16 cellular contexts compared by ENCODE assay signal in the genomic region with DNA sequence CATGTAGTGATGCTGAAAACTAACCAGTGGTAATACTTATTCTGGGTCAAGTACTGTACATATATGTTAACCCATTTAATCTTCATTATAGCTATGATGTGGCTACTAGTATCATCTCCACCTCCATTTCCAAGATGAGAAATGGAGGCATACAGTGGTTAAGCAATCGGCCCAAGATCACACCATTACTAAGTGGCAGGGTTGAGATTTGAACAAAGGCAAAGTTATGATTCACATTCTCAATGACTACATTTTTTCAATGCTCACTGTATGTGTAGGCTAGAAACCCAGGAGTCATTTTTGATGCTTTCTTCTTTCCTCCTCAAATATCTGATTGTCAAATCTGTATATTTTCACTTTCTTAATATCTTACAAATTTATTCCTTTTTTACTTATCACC. TPM values are rescaled to one million over a fixed set of nuclear protein-coding genes. Genes with fewer than 3 reads are reported as not detected.
DNase-seq lines count a peak whose midpoint lies in the region; ATAC-seq and TF ChIP-seq lines count a peak whose summit lies in the region.
"Had no signal": no experiment of that assay in that cellular context is flagged by ENCODE, and none has a peak within 500 bp of the region (broad histone marks: within the 10 kb centered on the region; RNA-seq: fewer than 3 reads in every experiment).

No MANE protein-coding gene starts in this region.

- H3K27ac Mint-ChIP-seq in stimulated activated effector memory CD8-positive, alpha-beta T cell treated with anti-CD3 and anti-CD28 coated beads, Interleukin-12 subunit alpha, Interleukin-12 subunit beta, amount 100 ng/mL, for 72 hours: no peak overlapping the region
- H3K27ac Mint-ChIP-seq: CD4-positive, alpha-beta memory T cell; GM23338; H9 had no signal

- H2BK120ac ChIP-seq in IMR-90 (ENCODE audit: low read depth, low read length): no peak overlapping the region

- no peak overlapping the region for H4K8ac ChIP-seq in IMR-90 (ENCODE audit: low read depth in 2 of 2, low read length in 2 of 2)

- DNase-seq in IMR-90: no peak
- peak; percentile 6 for DNase-seq in amniotic epithelial cell (ENCODE audit: low read depth)
- DNase-seq in epithelial cell of esophagus (ENCODE audit: low read depth): peak; percentile 63
- DNase-seq in stimulated activated effector memory CD8-positive, alpha-beta T cell treated with anti-CD3 and anti-CD28 coated beads, Interleukin-12 subunit alpha, Interleukin-12 subunit beta, amount 100 ng/mL, for 72 hours (ENCODE audit: low spot score in 2 of 2): no peak
- no peak for DNase-seq in omental fat pad (ENCODE audit: low spot score)
- no peak for DNase-seq in NCI-H2029 (lab: John Stamatoyannopoulos, UW)
- no peak for DNase-seq in NCI-H187 treated with DMSO at 0.1 percent for 48 hours (lab: John Stamatoyannopoulos, UW)
- DNase-seq: C1 segment of cervical spinal cord; Calu3; CD4-positive, alpha-beta memory T cell; COR-L47; DMS153; DND-41; H9 had no signal

- POLR2A ChIA-PET in IMR-90 (lab: Charles Lee; ENCODE audit: unreplicated experiment): no interaction called here

- H3K79me1 ChIP-seq in IMR-90 (ENCODE audit: low read depth in 1 of 2, low read length in 2 of 2): no peaks in the 10 kb centered on the region

- no peaks in the 10 kb centered on the region for H3K36me3 ChIP-seq in IMR-90 (ENCODE audit: control insufficient read depth, insufficient read depth, low read length)

- H2BK5ac ChIP-seq in IMR-90 (ENCODE audit: low read depth, low read length, poor library complexity, severe bottlenecking): no peak overlapping the region

- no peak for ATAC-seq in IMR-90 (ENCODE audit: low read depth)
- ATAC-seq in stimulated activated effector memory CD8-positive, alpha-beta T cell treated with anti-CD3 and anti-CD28 coated beads, Interleukin-12 subunit alpha, Interleukin-12 subunit beta, amount 100 ng/mL, for 72 hours: peak; percentile 19
- no peak for ATAC-seq in omental fat pad (ENCODE audit: low FRiP score)
- ATAC-seq: GM23338, HCT116 had no signal

- no peak overlapping the region for H2BK15ac ChIP-seq in IMR-90 (ENCODE audit: low read depth, low read length)

- dilution Hi-C loops in IMR-90 (cut with HindIII; ENCODE audit: low sequenced_read_pairs, unreplicated experiment): no loop called here

- H3K4me3 ChIP-seq in IMR-90 (ENCODE audit: insufficient read depth, low read depth, low read length) (no peak overlapping the region), epithelial cell of esophagus (ENCODE audit: low read length) (no peak overlapping the region)
- H3K4me3 ChIP-seq: GM23338 had no signal

- H3K4me3 Mint-ChIP-seq in stimulated activated effector memory CD8-positive, alpha-beta T cell treated with anti-CD3 and anti-CD28 coated beads, Interleukin-12 subunit alpha, Interleukin-12 subunit beta, amount 100 ng/mL, for 72 hours: no peak overlapping the region
- H3K4me3 Mint-ChIP-seq: CD4-positive, alpha-beta memory T cell; GM23338; H9 had no signal

- peaks cover 2% of the 10 kb centered on the region; the same call in 1 of the 2 replicates for H3K4me1 ChIP-seq in IMR-90 (ENCODE audit: control insufficient read depth, insufficient read depth, low read length)

- no peaks in the 10 kb centered on the region for H4K20me1 ChIP-seq in IMR-90 (ENCODE audit: insufficient read depth, low read length)

- no peak overlapping the region for H3K4me2 ChIP-seq in IMR-90 (ENCODE audit: low read depth, low read length)
- H3K4me2 ChIP-seq: GM23338 had no signal

- in situ Hi-C loops in IMR-90 (cut with MboI; ENCODE audit: low sequenced_read_pairs): no loop called here

- no peak overlapping the region for H3K27ac ChIP-seq in IMR-90 (ENCODE audit: insufficient read depth, low read length)

- no peaks in the 10 kb centered on the region for H3K27me3 ChIP-seq in IMR-90 (ENCODE audit: control insufficient read depth, insufficient read depth, low read length)

- H3K14ac ChIP-seq in IMR-90 (replicated peaks; ENCODE audit: low read depth, low read length): no peak overlapping the region

- no peak for TF ChIP-seq RAD21 in IMR-90 (IDR thresholded peaks at IDR 0.05; ENCODE audit: low read length)

- WGBS in IMR-90 (ENCODE audit: extremely low coverage in 2 of 2, insufficient read length in 1 of 2), 2 experiments: no CpG with 5 or more reads among the region's 1 CpG

- H3K9ac ChIP-seq in IMR-90 (ENCODE audit: low read depth, low read length): no peak overlapping the region

- no peaks in the 10 kb centered on the region for H3K36me3 Mint-ChIP-seq in stimulated activated effector memory CD8-positive, alpha-beta T cell treated with anti-CD3 and anti-CD28 coated beads, Interleukin-12 subunit alpha, Interleukin-12 subunit beta, amount 100 ng/mL, for 72 hours
- H3K36me3 Mint-ChIP-seq: CD4-positive, alpha-beta memory T cell had no signal

- peaks cover 6% of the 10 kb centered on the region for H3K9me3 Mint-ChIP-seq in stimulated activated effector memory CD8-positive, alpha-beta T cell treated with anti-CD3 and anti-CD28 coated beads, Interleukin-12 subunit alpha, Interleukin-12 subunit beta, amount 100 ng/mL, for 72 hours

- TF ChIP-seq CTCF in IMR-90 (conservative IDR thresholded peaks at IDR 0.05; ENCODE audit: low read depth, low read length) (no peak), epithelial cell of esophagus (IDR thresholded peaks at IDR 0.05; ENCODE audit: insufficient read depth, low read depth, low read length, missing control alignments) (no peak), omental fat pad (IDR thresholded peaks at IDR 0.05) (no peak)

- no peak for TF ChIP-seq POLR2A in IMR-90 (IDR thresholded peaks at IDR 0.05; ENCODE audit: low read depth, low read length)

- H2AK9ac ChIP-seq in IMR-90 (replicated peaks; ENCODE audit: low read depth, low read length, poor library complexity): no peak overlapping the region

- no peak overlapping the region for H4K91ac ChIP-seq in IMR-90 (ENCODE audit: insufficient read depth, low read depth, low read length)

- intact Hi-C loops in IMR-90 (cut with micrococcal nuclease): no loop called here

- H2BK20ac ChIP-seq in IMR-90 (ENCODE audit: low read depth, low read length): no peak overlapping the region

- no peak overlapping the region for H3K4ac ChIP-seq in IMR-90 (ENCODE audit: low read depth, low read length)

- H3K23ac ChIP-seq in IMR-90 (ENCODE audit: low read depth, low read length): no peak overlapping the region

- H2AK5ac ChIP-seq in IMR-90 (ENCODE audit: low read depth, low read length): no peak overlapping the region

- H3K18ac ChIP-seq in IMR-90 (ENCODE audit: low read depth, low read length): no peak overlapping the region

- no TSS peak for BruUV-seq in IMR-90 (replicated peaks; lab: Mats Ljungman, UMichigan)

- H3K4me1 Mint-ChIP-seq in stimulated activated effector memory CD8-positive, alpha-beta T cell treated with anti-CD3 and anti-CD28 coated beads, Interleukin-12 subunit alpha, Interleukin-12 subunit beta, amount 100 ng/mL, for 72 hours: no peaks in the 10 kb centered on the region
- H3K4me1 Mint-ChIP-seq: CD4-positive, alpha-beta memory T cell; GM23338; H9 had no signal

- H3K56ac ChIP-seq in IMR-90 (ENCODE audit: extremely low read depth, insufficient read depth, low read length): no peak overlapping the region

- H3K9me3 ChIP-seq in IMR-90 (ENCODE audit: control insufficient read depth, insufficient read depth, low read length): peaks cover 8% of the 10 kb centered on the region; the same call in 1 of the 2 replicates

- H4K5ac ChIP-seq in IMR-90 (ENCODE audit: low read depth, low read length): no peak overlapping the region

- no peaks in the 10 kb centered on the region for H3K9me1 ChIP-seq in IMR-90 (ENCODE audit: insufficient read depth, low read length)

- CTCF ChIA-PET in IMR-90 (lab: Yijun Ruan, JAX): no interaction called here

- no peak overlapping the region for H2AFZ ChIP-seq in IMR-90 (replicated peaks; ENCODE audit: low read length, poor library complexity)
- H2AFZ ChIP-seq: GM23338 had no signal

TF ChIP-seq in IMR-90, 13 proteins besides CTCF, POLR2A, EP300 and RAD21:
- TF ChIP-seq CEBPB (IDR thresholded peaks at IDR 0.05; ENCODE audit: low read depth, low read length) (peak; percentile 16; the same call in 1 of the 2 replicates), SMC3 (IDR thresholded peaks at IDR 0.05; ENCODE audit: low read depth, low read length) (no peak), RFX5 (IDR thresholded peaks at IDR 0.05; ENCODE audit: low read depth, low read length) (no peak), USF2 (IDR thresholded peaks at IDR 0.05; ENCODE audit: low read depth, low read length) (no peak), CHD1 (IDR thresholded peaks at IDR 0.05; ENCODE audit: low read depth, low read length) (no peak), RCOR1 (IDR thresholded peaks at IDR 0.05; ENCODE audit: insufficient replicate concordance, low read length) (no peak)
- TF ChIP-seq, protein P1, sequence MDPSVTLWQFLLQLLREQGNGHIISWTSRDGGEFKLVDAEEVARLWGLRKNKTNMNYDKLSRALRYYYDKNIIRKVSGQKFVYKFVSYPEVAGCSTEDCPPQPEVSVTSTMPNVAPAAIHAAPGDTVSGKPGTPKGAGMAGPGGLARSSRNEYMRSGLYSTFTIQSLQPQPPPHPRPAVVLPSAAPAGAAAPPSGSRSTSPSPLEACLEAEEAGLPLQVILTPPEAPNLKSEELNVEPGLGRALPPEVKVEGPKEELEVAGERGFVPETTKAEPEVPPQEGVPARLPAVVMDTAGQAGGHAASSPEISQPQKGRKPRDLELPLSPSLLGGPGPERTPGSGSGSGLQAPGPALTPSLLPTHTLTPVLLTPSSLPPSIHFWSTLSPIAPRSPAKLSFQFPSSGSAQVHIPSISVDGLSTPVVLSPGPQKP (IDR thresholded peaks at IDR 0.05; ENCODE audit: borderline replicate concordance, low read depth, low read length): no peak

RNA-seq across cellular contexts. Expression of gene ABI3BP, which starts 30.2 kb away (rescaled TPM):
- total RNA-seq in IMR-90 (2012; rRNA removed): 3.0 and 4.2 TPM in 2 replicates
- 23.6 and 26.7 TPM in 2 replicates for polyA plus RNA-seq in IMR-90 (2012; rRNA removed)
- polyA plus RNA-seq in IMR-90 (2012; cell fraction: cytosol; rRNA removed): 6.6 and 9.1 TPM in 2 replicates
- 12.3 and 46.3 TPM in 2 replicates for polyA plus RNA-seq in IMR-90 (2012; cell fraction: nucleus; rRNA removed; ENCODE audit: low replicate concordance)
- 100 to 1,000 TPM in 2 of 4 donors, 10 to 100 TPM in 2; 37.4 to 155 (median 112) TPM for total RNA-seq in omental fat pad
- total RNA-seq: CD4-positive, alpha-beta memory T cell had no signal
- polyA plus RNA-seq: CD4-positive, alpha-beta memory T cell had no signal

Comparison
In these comparisons a context has a peak if more than half of its experiments do, and no peak if none do; other contexts are left out.
1. DNase-seq: peak in amniotic epithelial cell (single experiment) and epithelial cell of esophagus (single experiment); none in IMR-90 (single experiment), stimulated activated effector memory CD8-positive, alpha-beta T cell treated with anti-CD3 and anti-CD28 coated beads, Interleukin-12 subunit alpha, Interleukin-12 subunit beta, amount 100 ng/mL, for 72 hours (0 of 2), omental fat pad (single experiment), NCI-H2029 (single experiment) and NCI-H187 treated with DMSO at 0.1 percent for 48 hours (single experiment).